8 cellular contexts compared by ENCODE assay signal in the genomic region with DNA sequence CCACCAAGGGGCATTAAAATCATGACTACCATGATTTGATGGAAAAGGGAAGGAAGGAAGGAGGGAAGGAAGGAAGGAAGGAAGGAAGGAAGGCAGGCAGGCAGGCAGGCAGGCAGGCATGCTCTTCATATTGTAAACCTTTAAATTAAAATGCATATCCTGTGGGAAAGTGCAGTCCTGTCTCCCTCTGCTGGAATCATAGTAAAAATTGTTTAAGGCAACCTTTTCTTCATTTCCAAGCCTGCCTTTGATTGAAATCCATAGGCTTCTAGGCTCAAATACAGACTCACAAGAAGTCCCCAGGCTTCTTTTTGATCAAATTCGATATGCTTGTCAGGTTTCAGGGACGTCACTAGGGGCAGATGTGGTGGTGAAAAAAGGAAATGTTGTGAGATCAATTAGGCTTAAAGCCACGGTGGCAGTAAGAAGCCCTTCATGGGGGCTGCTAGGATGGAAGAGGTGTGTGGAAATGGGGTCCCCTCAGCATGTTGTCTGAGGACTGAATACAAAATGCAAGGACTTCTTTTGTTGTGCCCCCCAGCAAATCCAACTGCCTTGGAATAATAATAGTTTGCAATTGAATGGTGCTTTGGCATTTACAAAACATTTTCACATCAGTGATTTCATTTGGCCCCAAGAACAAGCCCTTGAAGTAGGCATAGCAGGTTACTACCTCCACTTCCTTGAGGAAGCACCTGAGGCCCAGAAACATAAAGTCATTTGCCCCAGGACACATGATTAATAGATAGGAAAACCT. TPM values are rescaled to one million over a fixed set of nuclear protein-coding genes. Genes with fewer than 3 reads are reported as not detected.
DNase-seq lines count a peak whose midpoint lies in the region; ATAC-seq and TF ChIP-seq lines count a peak whose summit lies in the region.

No MANE protein-coding gene starts in this region.

- H3K27ac Mint-ChIP-seq in CD4-positive, alpha-beta memory T cell = no peak overlapping the region

- H3K4me2 ChIP-seq in mammary epithelial cell (ENCODE audit: insufficient read depth, low read depth, low read length) = no peak overlapping the region

- no peaks in the 10 kb centered on the region for H3K9me3 ChIP-seq in CD4-positive, alpha-beta memory T cell (ENCODE audit: control insufficient read depth in 1 of 2, low read length in 2 of 2)
- no peaks in the 10 kb centered on the region for H3K9me3 ChIP-seq in mammary epithelial cell (replicated peaks; ENCODE audit: insufficient read depth, low read length)
- no peaks in the 10 kb centered on the region for H3K9me3 ChIP-seq in lung (ENCODE audit: control insufficient read depth in 2 of 2, insufficient read depth in 1 of 2, low read length in 1 of 2)

- no peaks in the 10 kb centered on the region for H3K79me2 ChIP-seq in mammary epithelial cell (ENCODE audit: insufficient read depth, low read length)

- POLR2A ChIA-PET in CD4-positive, alpha-beta memory T cell (lab: Charles Lee; ENCODE audit: partially characterized antibody) = no interaction called here

- CTCF ChIA-PET in CD4-positive, alpha-beta memory T cell (lab: Charles Lee; ENCODE audit: partially characterized antibody) = interaction anchor here (1.0 to 6.8 kb wide), 3 partner anchors 163 to 260 kb away, joined by 3 to 76 read pairs (median 4); no protein-coding TSS in a partner anchor
- CTCF ChIA-PET in mammary epithelial cell (lab: Charles Lee; ENCODE audit: low non-redundant PET) = interaction anchor here (0.6 to 0.9 kb wide), 3 partner anchors 97 to 231 kb away, joined by 3 to 11 read pairs (median 5); no protein-coding TSS in a partner anchor

- no peak overlapping the region for H3K4me3 ChIP-seq in CD4-positive, alpha-beta memory T cell (ENCODE audit: low read length in 2 of 2)
- H3K4me3 ChIP-seq in mammary epithelial cell (replicated peaks in 1 of 3; ENCODE audit: insufficient read depth in 1 of 3, low read depth in 2 of 3, low read length in 3 of 3) = no peak overlapping the region
- no peak overlapping the region for H3K4me3 ChIP-seq in lung

- H3K36me3 ChIP-seq in CD4-positive, alpha-beta memory T cell (ENCODE audit: insufficient read depth, low read length) = no peaks in the 10 kb centered on the region
- H3K36me3 ChIP-seq in mammary epithelial cell (ENCODE audit: insufficient read depth, low read length) (no peaks in the 10 kb centered on the region), lung (ENCODE audit: control insufficient read depth in 2 of 2, insufficient read depth in 2 of 2, low read length in 2 of 2) (no peaks in the 10 kb centered on the region)

- no peaks in the 10 kb centered on the region for H3K36me3 Mint-ChIP-seq in CD4-positive, alpha-beta memory T cell

- no peak for ATAC-seq in lung (ENCODE audit: insufficient read depth, low FRiP score)
- ATAC-seq in HG02759 (IDR thresholded peaks at IDR 0.05; ENCODE audit: unreplicated experiment) = no peak
- no peak for ATAC-seq in GM19467 (IDR thresholded peaks at IDR 0.05; ENCODE audit: unreplicated experiment)

- peak; percentile 44 to 60 for TF ChIP-seq CTCF in mammary epithelial cell (conservative IDR thresholded peaks at IDR 0.05 in 1 of 2, IDR thresholded peaks at IDR 0.05 in 1 of 2; ENCODE audit: extremely low read depth in 1 of 2, insufficient read depth in 1 of 2, low read depth in 1 of 2, low read length in 2 of 2)
- TF ChIP-seq CTCF in lung (IDR thresholded peaks at IDR 0.05; ENCODE audit: control extremely low read depth, extremely low read depth) = peak; percentile 22

- H3K27me3 ChIP-seq in CD4-positive, alpha-beta memory T cell (ENCODE audit: insufficient read depth, low read length) = peaks cover 5% of the 10 kb centered on the region
- H3K27me3 ChIP-seq in mammary epithelial cell (ENCODE audit: insufficient read depth, low read length) = peaks cover 5% of the 10 kb centered on the region
- H3K27me3 ChIP-seq in lung (ENCODE audit: control insufficient read depth, insufficient read depth) = no peaks in the 10 kb centered on the region

- dilution Hi-C loops in mammary epithelial cell (cut with HindIII; ENCODE audit: low sequenced_read_pairs) = no loop called here

- H3K27me3 Mint-ChIP-seq in CD4-positive, alpha-beta memory T cell = peaks cover 2 to 4% of the 10 kb centered on the region in 2 donors

- H3K4me1 Mint-ChIP-seq in CD4-positive, alpha-beta memory T cell = peaks cover 9 to 16% (median 12%) of the 10 kb centered on the region in 4 donors

- BruUV-seq in mammary epithelial cell (replicated peaks; lab: Mats Ljungman, UMichigan) = no TSS peak

- H3K4me1 ChIP-seq in CD4-positive, alpha-beta memory T cell (ENCODE audit: insufficient read depth, low read length) = peaks cover 10% of the 10 kb centered on the region
- no peaks in the 10 kb centered on the region for H3K4me1 ChIP-seq in mammary epithelial cell (ENCODE audit: insufficient read depth, low read length)
- H3K4me1 ChIP-seq in lung (ENCODE audit: control insufficient read depth in 2 of 2, insufficient read depth in 2 of 2, low read length in 2 of 2) = no peaks in the 10 kb centered on the region

- no peak overlapping the region for H3K27ac ChIP-seq in CD4-positive, alpha-beta memory T cell (ENCODE audit: low read depth, low read length)
- H3K27ac ChIP-seq in mammary epithelial cell (ENCODE audit: insufficient read depth, low read depth, low read length) = no peak overlapping the region
- no peak overlapping the region for H3K27ac ChIP-seq in lung (ENCODE audit: low read depth in 1 of 2, low read length in 1 of 2)

- DNase-seq in CD4-positive, alpha-beta memory T cell = peak in 4 of 5 donors; percentile 16 to 30 (median 24)
- peak; percentile 51 for DNase-seq in HCEC 1CT
- peak; percentile 69 for DNase-seq in NCI-H526 treated with DMSO at 0.1 percent for 48 hours (lab: John Stamatoyannopoulos, UW)
- peak; percentile 27 for DNase-seq in mammary epithelial cell
- DNase-seq in lung (ENCODE audit: low spot score) = no peak
- DNase-seq in NK-92 (lab: John Stamatoyannopoulos, UW; ENCODE audit: unreplicated experiment) = no peak

- in situ Hi-C loops in mammary epithelial cell (cut with MboI; ENCODE audit: low sequenced_read_pairs in 2 of 2) = loop anchor here (5.0 to 25.0 kb wide), 3 partner anchors 118 to 260 kb away; partner anchors contain the start of gene SRSF12 (in 1 of the 2)

- no peak overlapping the region for H2AFZ ChIP-seq in mammary epithelial cell (ENCODE audit: low read depth, low read length)

- no peak overlapping the region for H3K4me3 Mint-ChIP-seq in CD4-positive, alpha-beta memory T cell

- H3K9ac ChIP-seq in mammary epithelial cell (ENCODE audit: insufficient read depth, low read length) = no peak overlapping the region

- H4K20me1 ChIP-seq in mammary epithelial cell (ENCODE audit: insufficient read depth, low read length) = no peaks in the 10 kb centered on the region

- 29% methylated on average over 3 of the region's 3 CpGs for WGBS in mammary epithelial cell (ENCODE audit: low coverage, missing lambda C conversion rate)
- WGBS in lung, 2 donors = 9 to 12% methylated on average over 3 of the region's 3 CpGs

- no peaks in the 10 kb centered on the region for H3K9me3 Mint-ChIP-seq in CD4-positive, alpha-beta memory T cell

- intact Hi-C loops in CD4-positive, alpha-beta memory T cell (cut with micrococcal nuclease) = loop anchor here (1.0 to 5.0 kb wide), 3 partner anchors 120 to 260 kb away; no protein-coding TSS in a partner anchor
- intact Hi-C loops in mammary epithelial cell (cut with micrococcal nuclease) = loop anchor here (1.0 to 5.0 kb wide), 3 partner anchors 120 to 260 kb away; no protein-coding TSS in a partner anchor

RNA-seq across cellular contexts. Expression of gene GABRR1, which starts 25.6 kb away (rescaled TPM):
- not detected for total RNA-seq in CD4-positive, alpha-beta memory T cell
- polyA plus RNA-seq in CD4-positive, alpha-beta memory T cell = not detected
- not detected for total RNA-seq in mammary epithelial cell
- polyA plus RNA-seq in mammary epithelial cell = not detected
- polyA minus RNA-seq in mammary epithelial cell = not detected
- total RNA-seq in lung = not detected
- not detected for polyA plus RNA-seq in lung

Comparison
In these comparisons a context has a peak if more than half of its experiments do, and no peak if none do; other contexts are left out.
1. DNase-seq: peak in CD4-positive, alpha-beta memory T cell (4 of 5), HCEC 1CT (single experiment), NCI-H526 treated with DMSO at 0.1 percent for 48 hours (single experiment) and mammary epithelial cell (single experiment); none in lung (single experiment) and NK-92 (single experiment).